ENCODE assay signal across 9 cellular contexts in the genomic region with DNA sequence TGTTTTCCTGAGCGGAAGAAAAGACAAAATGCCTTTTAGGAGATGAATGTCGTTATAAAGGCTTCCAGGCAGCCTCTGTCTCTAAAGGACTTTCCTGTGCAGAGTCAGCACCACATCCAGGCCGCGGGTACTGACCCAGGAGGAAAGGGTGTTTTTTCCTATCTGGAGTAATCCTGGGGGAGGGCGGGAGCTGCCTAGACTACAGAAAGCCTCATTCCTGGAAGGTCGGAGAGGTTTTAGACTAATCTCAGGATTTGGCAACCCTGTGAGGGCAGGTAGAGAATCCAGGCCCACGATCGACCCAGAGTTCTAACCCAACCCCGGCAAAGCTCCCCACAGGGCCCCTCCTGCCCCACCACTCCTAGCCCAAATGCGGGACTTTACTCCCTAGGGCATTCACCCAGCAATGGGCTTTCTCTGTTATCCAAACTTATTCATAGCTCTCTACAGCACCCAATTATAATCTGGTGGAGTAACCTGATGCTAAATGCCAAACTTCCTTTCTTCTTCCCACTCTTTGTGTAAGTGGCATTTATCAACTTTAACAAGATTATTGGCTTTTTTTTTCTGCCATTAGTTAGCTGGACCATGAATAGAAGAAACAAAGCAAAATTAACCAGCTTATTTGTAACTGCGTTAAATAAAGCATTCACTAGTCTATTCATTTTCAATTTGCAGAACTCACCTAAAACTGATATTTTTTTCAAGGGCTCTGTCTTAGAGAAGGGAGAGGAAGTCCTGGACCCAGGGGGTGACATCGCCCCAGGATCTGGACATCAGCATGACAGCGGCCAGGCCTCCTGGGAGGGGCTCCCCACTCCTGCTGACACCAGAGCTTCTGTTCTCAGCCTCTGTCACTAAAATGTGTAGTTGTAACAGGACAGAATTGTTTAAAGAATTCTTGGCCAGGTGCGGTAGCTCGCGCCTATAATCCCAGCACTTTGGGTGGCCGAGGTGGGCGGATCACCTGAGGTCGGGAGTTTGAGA. TPM values are rescaled to one million over a fixed set of nuclear protein-coding genes. Genes with fewer than 3 reads are reported as not detected.
A peak's percentile ranks its signal among the peaks of the same experiment; 100 is the strongest.
DNase-seq lines count a peak whose midpoint lies in the region; ATAC-seq and TF ChIP-seq lines count a peak whose summit lies in the region.
"Had no signal": no experiment of that assay in that cellular context is flagged by ENCODE, and none has a peak within 500 bp of the region (broad histone marks: within the 10 kb centered on the region; RNA-seq: fewer than 3 reads in every experiment).

No MANE protein-coding gene starts in this region.

- DNase-seq in D341Med (ENCODE audit: low spot score) (peak; percentile 60), activated B cell treated with CpG ODN at 0.5 μM for 24 hours (no peak), left ventricle myocardium inferior (no peak), psoas muscle (no peak), NK-92 (lab: John Stamatoyannopoulos, UW; ENCODE audit: unreplicated experiment) (no peak)

- H3K4me3 ChIP-seq in left ventricle myocardium inferior (peak overlapping the region; percentile 98), psoas muscle (peak overlapping the region; percentile 86)
- H3K4me3 ChIP-seq: GM12878 had no signal

- peak overlapping the region; percentile 89 for H3K27ac ChIP-seq in left ventricle myocardium inferior (replicated peaks)
- H3K27ac ChIP-seq in psoas muscle: no peak overlapping the region

- CTCF ChIA-PET in activated B cell treated with CpG ODN at 0.5 μM for 24 hours (lab: Charles Lee): interaction anchor here (0.8 to 1.7 kb wide), 2 partner anchors 12 to 63 kb away, joined by 3 to 4 read pairs; no protein-coding TSS in a partner anchor

- H3K27ac Mint-ChIP-seq in activated B cell treated with CpG ODN at 0.5 μM for 24 hours: no peak overlapping the region

- H3K36me3 ChIP-seq in left ventricle myocardium inferior (no peaks in the 10 kb centered on the region), psoas muscle (ENCODE audit: insufficient read depth in 1 of 2, low read depth in 1 of 2) (no peaks in the 10 kb centered on the region)

- ATAC-seq in activated B cell treated with CpG ODN at 0.5 μM for 24 hours (ENCODE audit: low read depth): no peak
- ATAC-seq in psoas muscle: no peak
- no peak for ATAC-seq in GM21529 (IDR thresholded peaks at IDR 0.05; ENCODE audit: unreplicated experiment)
- ATAC-seq in HG02970 (IDR thresholded peaks at IDR 0.05; ENCODE audit: low FRiP score, unreplicated experiment): no peak
- ATAC-seq in HG02642 (IDR thresholded peaks at IDR 0.05; ENCODE audit: poor library complexity, unreplicated experiment): no peak

- H3K9me3 Mint-ChIP-seq in activated B cell treated with CpG ODN at 0.5 μM for 24 hours: no peaks in the 10 kb centered on the region

- H3K4me1 Mint-ChIP-seq in activated B cell treated with CpG ODN at 0.5 μM for 24 hours: peaks cover 7% of the 10 kb centered on the region

- POLR2A ChIA-PET in activated B cell treated with CpG ODN at 0.5 μM for 24 hours (lab: Charles Lee): no interaction called here

- H3K9me3 ChIP-seq in left ventricle myocardium inferior (replicated peaks) (no peaks in the 10 kb centered on the region), psoas muscle (no peaks in the 10 kb centered on the region)

- peaks cover 46% of the 10 kb centered on the region for H3K27me3 Mint-ChIP-seq in activated B cell treated with CpG ODN at 0.5 μM for 24 hours

- no peaks in the 10 kb centered on the region for H3K27me3 ChIP-seq in left ventricle myocardium inferior (ENCODE audit: low read depth)
- peaks cover 0 to 1% (median 0%) of the 10 kb centered on the region in 3 donors for H3K27me3 ChIP-seq in psoas muscle (ENCODE audit: insufficient read depth in 3 of 3, low read length in 2 of 3)

- H3K36me3 Mint-ChIP-seq in activated B cell treated with CpG ODN at 0.5 μM for 24 hours (ENCODE audit: low read depth): no peaks in the 10 kb centered on the region

- TF ChIP-seq CTCF in activated B cell treated with CpG ODN at 0.5 μM for 24 hours (IDR thresholded peaks at IDR 0.05) (no peak), left ventricle myocardium inferior (IDR thresholded peaks at IDR 0.05; ENCODE audit: borderline replicate concordance) (no peak), psoas muscle (IDR thresholded peaks at IDR 0.05) (no peak)

- H3K4me3 Mint-ChIP-seq in activated B cell treated with CpG ODN at 0.5 μM for 24 hours: peak overlapping the region; percentile 66

- H3K4me1 ChIP-seq in left ventricle myocardium inferior: peaks cover 45% of the 10 kb centered on the region
- no peaks in the 10 kb centered on the region for H3K4me1 ChIP-seq in psoas muscle

- WGBS in psoas muscle, 3 donors: 71 to 74% (median 72%) methylated on average over 19 of the region's 19 CpGs

- intact Hi-C loops in activated B cell treated with CpG ODN at 0.5 μM for 24 hours (cut with micrococcal nuclease): loop anchor here (5.0 kb wide), 1 partner anchor 579 kb away; the partner anchor contains the start of gene DHRS12
- intact Hi-C loops in left ventricle myocardium inferior (cut with micrococcal nuclease): loop anchor here (10.0 kb wide), 1 partner anchor 61 kb away; no protein-coding TSS in a partner anchor
- intact Hi-C loops in psoas muscle (cut with DNase I): loop anchor here (2.0 to 5.0 kb wide), 2 partner anchors 59 to 61 kb away; no protein-coding TSS in a partner anchor

RNA-seq across cellular contexts. Expression of gene FAM124A, which starts 1.4 kb away (rescaled TPM):
- total RNA-seq in activated B cell treated with CpG ODN at 0.5 μM for 24 hours (0.07 TPM in 1 of 2 replicates, not detected in the other), left ventricle myocardium inferior (5.7 TPM), psoas muscle (1 to 10 TPM in 2 of 4 donors, under 1 TPM in 2; 0.63 to 1.5 (median 0.99) TPM)
- under 1 TPM; 0.51 to 0.75 (median 0.52) TPM for polyA plus RNA-seq in psoas muscle
- total RNA-seq: GM12878 had no signal
- polyA plus RNA-seq: GM12878 had no signal
